ENCODE assay signal across 23 cellular contexts in the genomic region with DNA sequence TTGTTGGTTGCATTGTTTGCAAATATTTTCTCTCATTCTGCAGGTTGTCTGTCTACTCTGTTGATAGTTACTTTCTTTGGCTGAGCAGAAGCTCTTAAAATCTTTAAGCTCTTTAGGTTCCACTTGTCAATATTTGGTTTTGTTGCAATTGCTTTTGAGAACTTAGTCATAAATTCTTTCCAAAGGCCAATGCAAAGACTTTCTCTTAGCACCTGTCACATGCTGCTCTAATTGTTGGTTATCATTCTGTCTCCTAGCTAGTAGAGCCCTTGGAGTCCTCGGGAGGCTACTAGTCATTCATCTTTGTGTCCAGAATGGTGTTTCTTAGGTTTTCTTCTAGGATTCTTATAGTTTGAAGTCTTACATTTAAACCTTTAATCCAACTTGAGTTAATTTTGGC.
A peak's percentile ranks its signal among the peaks of the same experiment; 100 is the strongest.
DNase-seq lines count a peak whose midpoint lies in the region; ATAC-seq, FAIRE-seq and TF ChIP-seq lines count a peak whose summit lies in the region.
"Had no signal": no experiment of that assay in that cellular context is flagged by ENCODE, and none has a peak within 500 bp of the region (broad histone marks: within the 10 kb centered on the region; RNA-seq: fewer than 3 reads in every experiment).

No MANE protein-coding gene starts in this region.

- intact Hi-C loops in HepG2 (cut with micrococcal nuclease; ENCODE audit: unreplicated experiment) (loop anchor here (10.0 kb wide), 1 partner anchor 310 kb away; a partner anchor contains a TSS), right lobe of liver (cut with DNase I) (no loop called here), left colon (cut with DNase I, micrococcal nuclease) (no loop called here), mucosa of descending colon (cut with DNase I, micrococcal nuclease) (no loop called here)

- TF ChIP-seq CTCF in HepG2 (CRISPR knock-in tag; IDR thresholded peaks at IDR 0.05) (no peak), right lobe of liver (IDR thresholded peaks at IDR 0.05) (no peak), mucosa of descending colon (IDR thresholded peaks at IDR 0.05) (no peak)

- in situ Hi-C loops in HepG2 (cut with HindIII; ENCODE audit: extremely low pct_ligation_motif_present, low pct_unique_long_range_greater_than_20kb): no loop called here

- H3K4me3 ChIP-seq in HepG2 (replicated peaks in 1 of 3; ENCODE audit: insufficient read depth in 1 of 3, low read depth in 2 of 3, low read length in 3 of 3) (no peak overlapping the region), right lobe of liver (no peak overlapping the region), mucosa of descending colon (no peak overlapping the region)
- H3K4me3 ChIP-seq: A549; BLaER1 treated with 17β-estradiol and CSF1 and Interleukin-3, amounts not matched to agents 10 nM and 100 nM had no signal

- DNase-seq in HepG2 (ENCODE audit: low spot score): no peak
- no peak for DNase-seq in right lobe of liver
- DNase-seq in left colon: no peak
- DNase-seq in mucosa of descending colon: no peak
- DNase-seq in DMS53 (lab: John Stamatoyannopoulos, UW): no peak
- DNase-seq: AML-193; CD4-positive, alpha-beta memory T cell; CD8-positive, alpha-beta memory T cell; COR-L47; DMS 273 treated with DMSO at 0.1 percent for 48 hours; DMS153; DMS79 treated with DMSO at 0.1 percent for 48 hours; GF-D8 had no signal

- H3K9me3 ChIP-seq in HepG2 (ENCODE audit: low read length): no peaks in the 10 kb centered on the region
- H3K9me3 ChIP-seq in right lobe of liver: no peaks in the 10 kb centered on the region
- no peaks in the 10 kb centered on the region for H3K9me3 ChIP-seq in mucosa of descending colon
- H3K9me3 ChIP-seq: A549 had no signal

- no peak for FAIRE-seq in HepG2 (lab: Jason Lieb, UNC)
- peak; percentile 36 for FAIRE-seq in colon (lab: Jason Lieb, UNC)
- FAIRE-seq: A549, G401.6, GM12891, GM19239 had no signal

- H3K27me3 ChIP-seq in HepG2 (ENCODE audit: control insufficient read depth in 1 of 2, insufficient read depth in 2 of 2, low read length in 2 of 2) (no peaks in the 10 kb centered on the region), right lobe of liver (no peaks in the 10 kb centered on the region)
- H3K27me3 ChIP-seq: BLaER1 treated with 17β-estradiol and CSF1 and Interleukin-3, amounts not matched to agents 10 nM and 100 nM had no signal

- POLR2A ChIA-PET in HepG2 (lab: Yijun Ruan, JAX): no interaction called here

- no peak for TF ChIP-seq RAD21 in HepG2 (CRISPR knock-in tag; IDR thresholded peaks at IDR 0.05)

- WGBS in HepG2 (ENCODE audit: low lambda C conversion rate): 53% methylated on average over 1 of the region's 1 CpG
- 75% methylated on average over 1 of the region's 1 CpG for WGBS in right lobe of liver (ENCODE audit: insufficient coverage, low coverage, low lambda C conversion rate, missing lambda C conversion rate)

- H3K27ac ChIP-seq in HepG2 (ENCODE audit: extremely low read length, insufficient read depth, low read length) (no peak overlapping the region), right lobe of liver (no peak overlapping the region)
- H3K27ac ChIP-seq: 22Rv1; A549; BLaER1 treated with 17β-estradiol and CSF1 and Interleukin-3, amounts not matched to agents 10 nM and 100 nM; C4-2B had no signal

- H4K20me1 ChIP-seq in HepG2 (ENCODE audit: insufficient read depth, low read length): no peaks in the 10 kb centered on the region
- H4K20me1 ChIP-seq: BLaER1 treated with 17β-estradiol and CSF1 and Interleukin-3, amounts not matched to agents 10 nM and 100 nM had no signal

- ATAC-seq in HepG2: no peak
- no peak for ATAC-seq in right lobe of liver
- ATAC-seq in left colon: peak; percentile 66
- ATAC-seq in mucosa of descending colon: peak; percentile 45
- ATAC-seq in HG02938 (IDR thresholded peaks at IDR 0.05; ENCODE audit: unreplicated experiment): no peak
- ATAC-seq in HG03025 (IDR thresholded peaks at IDR 0.05; ENCODE audit: low FRiP score, unreplicated experiment): no peak
- ATAC-seq: A549 had no signal

- H2AFZ ChIP-seq in HepG2 (ENCODE audit: low read length): no peak overlapping the region

- CTCF ChIA-PET in HepG2 (lab: Yijun Ruan, JAX; ENCODE audit: low intra/inter-chr PET ratio, low total read pairs): no interaction called here

- TF ChIP-seq POLR2A in HepG2 (IDR thresholded peaks at IDR 0.05; ENCODE audit: insufficient read depth in 1 of 2, low read depth in 2 of 2, low read length in 2 of 2): no peak
- no peak for TF ChIP-seq POLR2A in right lobe of liver (IDR thresholded peaks at IDR 0.05)

- H3K36me3 ChIP-seq in HepG2 (replicated peaks in 1 of 2; ENCODE audit: control insufficient read depth in 1 of 2, insufficient read depth in 2 of 2, low read length in 2 of 2) (no peaks in the 10 kb centered on the region), right lobe of liver (no peaks in the 10 kb centered on the region), mucosa of descending colon (ENCODE audit: low read depth) (no peaks in the 10 kb centered on the region)
- H3K36me3 ChIP-seq: BLaER1 treated with 17β-estradiol and CSF1 and Interleukin-3, amounts not matched to agents 10 nM and 100 nM had no signal

- no peak overlapping the region for H3K9ac ChIP-seq in HepG2 (ENCODE audit: insufficient read depth, low read depth, low read length)
- H3K9ac ChIP-seq: BLaER1 treated with 17β-estradiol and CSF1 and Interleukin-3, amounts not matched to agents 10 nM and 100 nM had no signal

- H3K4me2 ChIP-seq in HepG2 (ENCODE audit: low read depth, low read length): no peak overlapping the region
- H3K4me2 ChIP-seq: A549; BLaER1 treated with 17β-estradiol and CSF1 and Interleukin-3, amounts not matched to agents 10 nM and 100 nM had no signal

- no TSS peak for BruUV-seq in HepG2 (replicated peaks; lab: Mats Ljungman, UMichigan)

- H3K79me2 ChIP-seq in HepG2 (ENCODE audit: insufficient read depth, low read length): no peaks in the 10 kb centered on the region

- H3K4me1 ChIP-seq in HepG2 (ENCODE audit: insufficient read depth, low read length): peaks cover 34% of the 10 kb centered on the region
- peaks cover 0 to 22% (median 7%) of the 10 kb centered on the region in 4 donors for H3K4me1 ChIP-seq in right lobe of liver
- H3K4me1 ChIP-seq in mucosa of descending colon (ENCODE audit: low read depth): peaks cover 2% of the 10 kb centered on the region
- H3K4me1 ChIP-seq: A549 had no signal

- no peak for TF ChIP-seq EP300 in HepG2 (IDR thresholded peaks at IDR 0.05; ENCODE audit: low read depth in 2 of 2, low read length in 2 of 2)
- TF ChIP-seq EP300 in HepG2 (CRISPR knock-in tag; IDR thresholded peaks at IDR 0.05; ENCODE audit: borderline replicate concordance): no peak

TF ChIP-seq in HepG2, 621 proteins besides CTCF, POLR2A, EP300 and RAD21:
- TF ChIP-seq WIZ (CRISPR knock-in tag; IDR thresholded peaks at IDR 0.05) (no peak), ZNF224 (CRISPR knock-in tag; IDR thresholded peaks at IDR 0.05) (no peak), TARDBP (CRISPR knock-in tag; IDR thresholded peaks at IDR 0.05) (no peak), FOXA3 (CRISPR knock-in tag; IDR thresholded peaks at IDR 0.05) (0 out of 2 replicates have a peak, but pooled peaks have one; percentile 25), MATR3 (CRISPR knock-in tag; IDR thresholded peaks at IDR 0.05) (no peak), GFI1 (CRISPR knock-in tag; IDR thresholded peaks at IDR 0.05; ENCODE audit: borderline replicate concordance) (no peak), SP140L (CRISPR knock-in tag; IDR thresholded peaks at IDR 0.05; ENCODE audit: borderline replicate concordance) (no peak)

Comparison
In these comparisons a context has a peak if more than half of its experiments do, and no peak if none do; other contexts are left out.
1. ATAC-seq: peak in left colon (single experiment) and mucosa of descending colon (single experiment); none in HepG2 (single experiment), right lobe of liver (0 of 4), HG02938 (single experiment) and HG03025 (single experiment).